7 cellular contexts compared by ENCODE assay signal in the genomic region with DNA sequence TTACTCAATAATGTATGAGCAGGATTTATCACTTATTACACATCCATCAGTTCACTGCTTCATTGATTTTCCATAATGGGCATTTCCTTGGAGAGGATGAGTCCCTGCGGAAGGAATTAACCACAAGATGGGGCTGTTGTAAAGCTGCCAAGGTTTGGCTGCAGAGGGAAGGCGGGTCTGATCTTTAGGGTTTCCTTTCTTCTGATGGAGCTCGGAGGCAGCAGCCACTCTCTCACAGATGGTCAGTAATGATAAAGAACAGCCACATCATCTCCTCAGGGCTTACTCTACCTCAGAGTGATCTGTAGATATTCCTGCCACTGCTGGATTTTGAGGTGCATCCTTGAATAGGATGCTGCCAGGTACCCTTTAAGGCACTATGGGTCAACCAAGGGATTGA.
A peak's percentile ranks its signal among the peaks of the same experiment; 100 is the strongest.
DNase-seq lines count a peak whose midpoint lies in the region; ATAC-seq, FAIRE-seq and TF ChIP-seq lines count a peak whose summit lies in the region.

No MANE protein-coding gene starts in this region.

- TF ChIP-seq CTCF in VCaP (conservative IDR thresholded peaks at IDR 0.05) (peak; percentile 93), keratinocyte (optimal IDR thresholded peaks at IDR 0.05 in 1 of 3, IDR thresholded peaks at IDR 0.05 in 1 of 3, conservative IDR thresholded peaks at IDR 0.05 in 1 of 3; ENCODE audit: extremely low read depth in 1 of 3, insufficient read depth in 2 of 3, low read length in 3 of 3) (peak; percentile 53 to 66 (median 56))

- H3K9me3 ChIP-seq in keratinocyte (ENCODE audit: control insufficient read depth, low read depth, low read length): no peaks in the 10 kb centered on the region

- DNase-seq in EL (peak; percentile 74), Kasumi-1 (lab: John Stamatoyannopoulos, UW) (peak; percentile 17 to 46), keratinocyte (ENCODE audit: low read depth, low spot score) (no peak)

- H3K36me3 ChIP-seq in keratinocyte (ENCODE audit: control insufficient read depth in 2 of 2, extremely low read depth in 1 of 2, insufficient read depth in 2 of 2, low read length in 2 of 2): peaks cover 0 to 4% of the 10 kb centered on the region in 2 experiments

- no peaks in the 10 kb centered on the region for H3K9me1 ChIP-seq in keratinocyte (ENCODE audit: control insufficient read depth, extremely low read depth, insufficient read depth, low read length)

- no peaks in the 10 kb centered on the region for H3K27me3 ChIP-seq in keratinocyte (ENCODE audit: control insufficient read depth, extremely low read depth, insufficient read depth, low read length)

- H3K4me2 ChIP-seq in keratinocyte (ENCODE audit: control insufficient read depth, extremely low read depth, insufficient read depth, low read depth, low read length): no peak overlapping the region

- ATAC-seq in GM21529 (IDR thresholded peaks at IDR 0.05; ENCODE audit: unreplicated experiment): no peak
- no peak for ATAC-seq in HG03097 (IDR thresholded peaks at IDR 0.05; ENCODE audit: low FRiP score, unreplicated experiment)
- ATAC-seq in HG03025 (IDR thresholded peaks at IDR 0.05; ENCODE audit: low FRiP score, unreplicated experiment): no peak

- no peak overlapping the region for H3K9ac ChIP-seq in keratinocyte (ENCODE audit: control insufficient read depth, extremely low read depth, insufficient read depth, low read length)

- H4K20me1 ChIP-seq in keratinocyte (ENCODE audit: control insufficient read depth, extremely low read depth, insufficient read depth, low read length): no peaks in the 10 kb centered on the region

- dilution Hi-C loops in keratinocyte (cut with MboI; ENCODE audit: extremely low pct_ligation_motif_present, low sequenced_read_pairs): no loop called here

- H3K27ac ChIP-seq in VCaP (no peak overlapping the region), keratinocyte (ENCODE audit: control insufficient read depth, insufficient read depth, low read length) (no peak overlapping the region)

- no peak for FAIRE-seq in keratinocyte (lab: Jason Lieb, UNC)

- no peak overlapping the region for H2AFZ ChIP-seq in keratinocyte (ENCODE audit: control insufficient read depth, low read length)

- no peaks in the 10 kb centered on the region for H3K4me1 ChIP-seq in keratinocyte (ENCODE audit: control insufficient read depth, extremely low read depth, insufficient read depth, low read length)

- no peak overlapping the region for H3K4me3 ChIP-seq in keratinocyte (ENCODE audit: control insufficient read depth in 2 of 3, extremely low read depth in 1 of 3, insufficient read depth in 2 of 3, low read depth in 1 of 3, low read length in 3 of 3)

- H3K79me2 ChIP-seq in keratinocyte (ENCODE audit: control insufficient read depth, insufficient read depth, low read length): no peaks in the 10 kb centered on the region
